2 cellular contexts compared by ENCODE assay signal in the genomic region with DNA sequence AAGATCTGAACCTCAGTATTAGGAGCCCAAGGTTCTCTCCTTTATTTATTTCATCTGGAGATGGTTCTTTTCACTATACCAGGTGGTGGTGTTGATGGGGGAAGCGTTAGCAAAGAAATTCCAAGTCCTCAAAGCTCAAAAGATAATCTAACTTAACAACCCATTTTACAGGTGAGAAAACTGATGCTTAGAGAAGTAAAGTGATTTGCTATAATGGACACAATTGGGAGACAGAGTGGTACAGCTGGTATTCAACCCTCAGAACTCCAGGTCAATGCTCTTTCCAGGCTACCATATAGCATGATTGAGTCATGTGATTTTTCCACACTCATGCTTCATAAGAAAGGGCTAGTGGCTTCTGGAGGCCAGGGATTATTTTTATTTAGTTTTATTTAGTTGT.
A peak's percentile ranks its signal among the peaks of the same experiment; 100 is the strongest.
TF ChIP-seq lines count a peak whose summit lies in the region.

No MANE protein-coding gene starts in this region.

TF ChIP-seq in HepG2, 621 proteins besides CTCF, POLR2A, EP300 and RAD21:
- TF ChIP-seq ZNF629 (CRISPR knock-in tag; conservative IDR thresholded peaks at IDR 0.05), result 0 out of 2 replicates have a peak, but pooled peaks have one; percentile 17
- no peak for TF ChIP-seq ZNF570 (CRISPR knock-in tag; IDR thresholded peaks at IDR 0.05; ENCODE audit: borderline replicate concordance)
- TF ChIP-seq, protein P1, sequence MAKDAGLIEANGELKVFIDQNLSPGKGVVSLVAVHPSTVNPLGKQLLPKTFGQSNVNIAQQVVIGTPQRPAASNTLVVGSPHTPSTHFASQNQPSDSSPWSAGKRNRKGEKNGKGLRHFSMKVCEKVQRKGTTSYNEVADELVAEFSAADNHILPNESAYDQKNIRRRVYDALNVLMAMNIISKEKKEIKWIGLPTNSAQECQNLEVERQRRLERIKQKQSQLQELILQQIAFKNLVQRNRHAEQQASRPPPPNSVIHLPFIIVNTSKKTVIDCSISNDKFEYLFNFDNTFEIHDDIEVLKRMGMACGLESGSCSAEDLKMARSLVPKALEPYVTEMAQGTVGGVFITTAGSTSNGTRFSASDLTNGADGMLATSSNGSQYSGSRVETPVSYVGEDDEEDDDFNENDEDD (CRISPR knock-in tag; IDR thresholded peaks at IDR 0.05; ENCODE audit: borderline replicate concordance), result no peak
- no peak for TF ChIP-seq HDAC1 (CRISPR knock-in tag; IDR thresholded peaks at IDR 0.05)

TF ChIP-seq in H1, 55 proteins besides CTCF, POLR2A, EP300 and RAD21:
- TF ChIP-seq TEAD4 (IDR thresholded peaks at IDR 0.05; ENCODE audit: low read depth, low read length), result no peak
- TF ChIP-seq KDM1A (IDR thresholded peaks at IDR 0.05; ENCODE audit: borderline replicate concordance, low read length), result 0 out of 2 replicates have a peak, but pooled peaks have one; percentile 15
TF ChIP-seq in H1: peak in this region for 1.
